Comparison of ENCODE assay signal across 32 cellular contexts in the genomic region with DNA sequence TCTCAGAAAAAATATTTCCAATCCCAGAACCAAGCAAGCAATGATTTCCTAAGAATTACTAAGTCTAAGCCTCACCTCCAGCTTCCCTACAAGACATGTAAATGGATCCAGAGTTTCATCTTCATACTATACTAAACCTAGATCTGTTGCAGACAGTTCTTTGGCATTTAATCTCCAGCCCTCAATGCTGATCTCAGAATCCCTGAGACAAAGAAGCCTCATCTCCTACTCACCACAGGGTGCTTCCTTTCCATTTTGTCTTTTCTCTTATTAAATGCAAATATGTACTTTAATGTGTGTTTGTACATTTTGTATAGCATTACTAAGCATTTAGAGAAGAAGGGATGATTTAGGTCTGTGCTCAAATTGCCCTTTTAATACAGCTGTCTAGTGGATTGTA.
"Had no signal": no experiment of that assay in that cellular context is flagged by ENCODE, and none has a peak within 500 bp of the region (broad histone marks: within the 10 kb centered on the region; RNA-seq: fewer than 3 reads in every experiment).

No MANE protein-coding gene starts in this region.

- H3K9me3 ChIP-seq: MG63 had no signal

- ATAC-seq: activated CD8-positive, alpha-beta memory T cell treated with anti-CD3 and anti-CD28 coated beads, Interleukin-2, amount 10 ng/mL, durations not matched to agents 7 days and 5 days; activated CD8-positive, alpha-beta T cell treated with anti-CD3 and anti-CD28 coated beads, Interleukin-2, amount 10 ng/mL, durations not matched to agents 7 days and 5 days; activated naive CD4-positive, alpha-beta T cell treated with anti-CD3 and anti-CD28 coated beads, Interleukin-2, amount 50 U/mL, for 72 hours; activated naive CD8-positive, alpha-beta T cell treated with anti-CD3 and anti-CD28 coated beads, Interleukin-2, amount 50 U/mL, for 24 hours; Panc1; Right ventricle myocardium inferior; SK-N-SH treated with all-trans-retinoic acid at 6 μM for 48 hours had no signal

- DNase-seq: activated CD4-positive, alpha-beta T cell treated with anti-CD3 and anti-CD28 coated beads for 48 hours; activated CD4-positive, alpha-beta T cell treated with anti-CD3 and anti-CD28 coated beads, Interleukin-2, amount 50 U/mL, for 4 hours; activated CD4-positive, CD25-positive, alpha-beta regulatory T cell treated with anti-CD3 and anti-CD28 coated beads, Interleukin-2, amount 50 U/mL, for 72 hours; activated CD8-positive, alpha-beta memory T cell treated with anti-CD3 and anti-CD28 coated beads, Interleukin-2, amount 10 ng/mL, durations not matched to agents 7 days and 5 days; activated CD8-positive, alpha-beta T cell treated with anti-CD3 and anti-CD28 coated beads, Interleukin-2, amount 10 ng/mL, durations not matched to agents 7 days and 5 days; activated effector memory CD4-positive, alpha-beta T cell treated with Interleukin-2 at 50 U/mL for 16 hours; activated naive CD4-positive, alpha-beta T cell; activated naive CD8-positive, alpha-beta T cell treated with anti-CD3 and anti-CD28 coated beads, Interleukin-2, amount 50 U/mL, for 24 hours; activated T-cell treated with anti-CD3 and anti-CD28 coated beads, Interleukin-2, amount 50 U/mL, for 24 hours; amniotic stem cell; brain microvascular endothelial cell; MG63; MV-4-11; NCI-H1092 treated with DMSO at 0.1 percent for 48 hours; NCI-H1417 treated with DMSO at 0.1 percent for 48 hours; NCI-H1694; NCI-H2029; NCI-H2107; NCI-H2171 treated with DMSO at 0.1 percent for 48 hours; NCI-H226; NCI-H526; NCI-H774; OCI-M1; RPMI8226; SW 1271 had no signal

- H3K27ac Mint-ChIP-seq: activated CD8-positive, alpha-beta memory T cell treated with anti-CD3 and anti-CD28 coated beads, Interleukin-2, amount 10 ng/mL, durations not matched to agents 7 days and 5 days; activated CD8-positive, alpha-beta T cell treated with anti-CD3 and anti-CD28 coated beads, Interleukin-2, amount 10 ng/mL, durations not matched to agents 7 days and 5 days; activated naive CD4-positive, alpha-beta T cell treated with anti-CD3 and anti-CD28 coated beads, Interleukin-2, amount 50 U/mL, for 72 hours; activated naive CD8-positive, alpha-beta T cell treated with anti-CD3 and anti-CD28 coated beads, Interleukin-2, amount 50 U/mL, for 24 hours; activated T-cell treated with anti-CD3 and anti-CD28 coated beads, Interleukin-2, amount 50 U/mL, for 24 hours; activated T-helper 1 cell treated with anti-CD3 and anti-CD28 coated beads, Interleukin-12 subunit alpha, Interleukin-12 subunit beta, Interleukin-2, Interleukin-4 antibody, amounts not matched to agents 30 ng/mL and 10 ng/mL and 1 ng/mL, durations not matched to agents 14 hours and 24 hours and 36 hours; T-helper 2 cell treated with Interferon-gamma antibody and Interleukin-4, amounts not matched to agents 5 μg/mL and 100 μg/mL, for 36 hours had no signal

- H3K27me3 ChIP-seq: brain microvascular endothelial cell, cardiac muscle cell, MG63 had no signal

- H3K36me3 Mint-ChIP-seq: activated CD8-positive, alpha-beta memory T cell treated with anti-CD3 and anti-CD28 coated beads, Interleukin-2, amount 10 ng/mL, durations not matched to agents 7 days and 5 days; activated naive CD4-positive, alpha-beta T cell treated with anti-CD3 and anti-CD28 coated beads, Interleukin-2, amount 50 U/mL, for 72 hours had no signal

- H3K27me3 Mint-ChIP-seq: activated CD8-positive, alpha-beta memory T cell treated with anti-CD3 and anti-CD28 coated beads, Interleukin-2, amount 10 ng/mL, durations not matched to agents 7 days and 5 days; activated naive CD8-positive, alpha-beta T cell treated with anti-CD3 and anti-CD28 coated beads, Interleukin-2, amount 50 U/mL, for 24 hours; activated T-cell treated with anti-CD3 and anti-CD28 coated beads, Interleukin-2, amount 50 U/mL, for 24 hours had no signal

- H3K27ac ChIP-seq: brain microvascular endothelial cell, cardiac muscle cell had no signal

- H3K36me3 ChIP-seq: brain microvascular endothelial cell, cardiac muscle cell, MG63 had no signal

- H3K4me3 ChIP-seq: cardiac muscle cell, MG63 had no signal

- H3K4me3 Mint-ChIP-seq: activated CD8-positive, alpha-beta memory T cell treated with anti-CD3 and anti-CD28 coated beads, Interleukin-2, amount 10 ng/mL, durations not matched to agents 7 days and 5 days; activated CD8-positive, alpha-beta T cell treated with anti-CD3 and anti-CD28 coated beads, Interleukin-2, amount 10 ng/mL, durations not matched to agents 7 days and 5 days; activated naive CD8-positive, alpha-beta T cell treated with anti-CD3 and anti-CD28 coated beads, Interleukin-2, amount 50 U/mL, for 24 hours; activated T-cell treated with anti-CD3 and anti-CD28 coated beads, Interleukin-2, amount 50 U/mL, for 24 hours; activated T-helper 1 cell treated with anti-CD3 and anti-CD28 coated beads, Interleukin-12 subunit alpha, Interleukin-12 subunit beta, Interleukin-2, Interleukin-4 antibody, amounts not matched to agents 30 ng/mL and 10 ng/mL and 1 ng/mL, durations not matched to agents 14 hours and 24 hours and 36 hours; T-helper 2 cell treated with Interferon-gamma antibody and Interleukin-4, amounts not matched to agents 5 μg/mL and 100 μg/mL, for 36 hours had no signal

- H3K4me1 Mint-ChIP-seq: activated CD8-positive, alpha-beta memory T cell treated with anti-CD3 and anti-CD28 coated beads, Interleukin-2, amount 10 ng/mL, durations not matched to agents 7 days and 5 days; activated naive CD8-positive, alpha-beta T cell treated with anti-CD3 and anti-CD28 coated beads, Interleukin-2, amount 50 U/mL, for 24 hours had no signal
